In genomic region chr12:10153271-10154144, GRCh38 we compare ENCODE assay signal across 9 cellular contexts. TPM values are rescaled to one million over a fixed set of nuclear protein-coding genes. Genes with fewer than 3 reads are reported as not detected.
DNase-seq lines count a peak whose midpoint lies in the region; ATAC-seq and TF ChIP-seq lines count a peak whose summit lies in the region.
"Had no signal": no experiment of that assay in that cellular context is flagged by ENCODE, and none has a peak within 500 bp of the region (broad histone marks: within the 10 kb centered on the region; RNA-seq: fewer than 3 reads in every experiment).

No MANE protein-coding gene starts in this region.

- H3K27me3 Mint-ChIP-seq in activated CD8-positive, alpha-beta T cell treated with anti-CD3 and anti-CD28 coated beads for 36 hours = peaks cover 2% of the 10 kb centered on the region

- TF ChIP-seq CTCF in activated CD8-positive, alpha-beta T cell treated with anti-CD3 and anti-CD28 coated beads for 36 hours (IDR thresholded peaks at IDR 0.05) = peak; percentile 92
- peak; percentile 68 for TF ChIP-seq CTCF in lung (IDR thresholded peaks at IDR 0.05; ENCODE audit: control extremely low read depth, extremely low read depth)

- POLR2A ChIA-PET in activated CD8-positive, alpha-beta T cell treated with anti-CD3 and anti-CD28 coated beads for 36 hours (lab: Charles Lee) = interaction anchor here (0.7 to 0.9 kb wide), 3 partner anchors 36 to 187 kb away, joined by 3 to 4 read pairs (median 3); partner anchors contain the start of gene GABARAPL1

- CTCF ChIA-PET in activated CD8-positive, alpha-beta T cell treated with anti-CD3 and anti-CD28 coated beads for 36 hours (lab: Charles Lee) = interaction anchor here (0.6 to 4.3 kb wide), 51 partner anchors 10 to 596 kb away, joined by 3 to 35 read pairs (median 4); partner anchors contain the start of genes CLEC7A and GABARAPL1

- H3K4me1 Mint-ChIP-seq in activated CD8-positive, alpha-beta T cell treated with anti-CD3 and anti-CD28 coated beads for 36 hours (ENCODE audit: low read depth) = peaks cover 12% of the 10 kb centered on the region

- no peaks in the 10 kb centered on the region for H3K27me3 ChIP-seq in lung (ENCODE audit: control insufficient read depth, insufficient read depth)

- H3K27ac ChIP-seq in lung (ENCODE audit: low read depth in 1 of 2, low read length in 1 of 2) = peak overlapping the region; percentile 58 to 81

- ATAC-seq in HG02678 (IDR thresholded peaks at IDR 0.05; ENCODE audit: unreplicated experiment) (peak; percentile 62), lung (ENCODE audit: insufficient read depth, low FRiP score) (peak; percentile 86), GM18519 (IDR thresholded peaks at IDR 0.05; ENCODE audit: low FRiP score, unreplicated experiment) (no peak)
- ATAC-seq in activated CD8-positive, alpha-beta T cell treated with anti-CD3 and anti-CD28 coated beads for 36 hours = peak; percentile 83

- no peaks in the 10 kb centered on the region for H3K36me3 ChIP-seq in lung (ENCODE audit: control insufficient read depth in 2 of 2, insufficient read depth in 2 of 2, low read length in 2 of 2)

- DNase-seq in DMS53 treated with DMSO at 0.1 percent for 48 hours (lab: John Stamatoyannopoulos, UW; ENCODE audit: unreplicated experiment) = peak; percentile 90
- DNase-seq in NCI-H510A (lab: John Stamatoyannopoulos, UW) = peak; percentile 24
- peak; percentile 68 for DNase-seq in activated CD8-positive, alpha-beta T cell treated with anti-CD3 and anti-CD28 coated beads for 36 hours
- DNase-seq in effector CD4-positive, alpha-beta T cell = peak; percentile 35
- peak; percentile 71 for DNase-seq in lung (ENCODE audit: low spot score)
- peak; percentile 36 to 40 for DNase-seq in stimulated activated CD4-positive, alpha-beta T cell treated with anti-CD3 and anti-CD28 coated beads, Interleukin-4, amount 100 ng/mL, for 4 hours

- H3K4me3 ChIP-seq in lung = peak overlapping the region; percentile 17

- H3K4me3 Mint-ChIP-seq in activated CD8-positive, alpha-beta T cell treated with anti-CD3 and anti-CD28 coated beads for 36 hours = peak overlapping the region; percentile 76

- WGBS in lung, 2 donors = 3 to 4% methylated on average over 46 of the region's 46 CpGs

- no peaks in the 10 kb centered on the region for H3K9me3 Mint-ChIP-seq in activated CD8-positive, alpha-beta T cell treated with anti-CD3 and anti-CD28 coated beads for 36 hours

- no peaks in the 10 kb centered on the region for H3K36me3 Mint-ChIP-seq in activated CD8-positive, alpha-beta T cell treated with anti-CD3 and anti-CD28 coated beads for 36 hours (ENCODE audit: low read depth)

- H3K4me1 ChIP-seq in lung (ENCODE audit: control insufficient read depth in 2 of 2, insufficient read depth in 2 of 2, low read length in 2 of 2) = peaks cover 0 to 5% of the 10 kb centered on the region in 2 donors

- intact Hi-C loops in activated CD8-positive, alpha-beta T cell treated with anti-CD3 and anti-CD28 coated beads for 36 hours (cut with micrococcal nuclease) = loop anchor here (2.0 to 10.0 kb wide), 2 partner anchors 37 to 521 kb away; partner anchors contain the start of gene STYK1

- no peaks in the 10 kb centered on the region for H3K9me3 ChIP-seq in lung (ENCODE audit: control insufficient read depth in 2 of 2, insufficient read depth in 1 of 2, low read length in 1 of 2)

- peak overlapping the region; percentile 43 for H3K27ac Mint-ChIP-seq in activated CD8-positive, alpha-beta T cell treated with anti-CD3 and anti-CD28 coated beads for 36 hours

RNA-seq across cellular contexts. Expression of gene OLR1, which starts 18.4 kb away (rescaled TPM):
- not detected for total RNA-seq in activated CD8-positive, alpha-beta T cell treated with anti-CD3 and anti-CD28 coated beads for 36 hours
- 10 to 100 TPM; 11.3 to 52.1 TPM for total RNA-seq in lung
- 10 to 100 TPM; 18.6 to 24.6 TPM for polyA plus RNA-seq in lung

RNA-seq across cellular contexts. Expression of gene CLEC7A, which starts 23.5 kb away (rescaled TPM):
- not detected for total RNA-seq in activated CD8-positive, alpha-beta T cell treated with anti-CD3 and anti-CD28 coated beads for 36 hours
- 10 to 100 TPM; 16.8 to 50.8 TPM for total RNA-seq in lung
- 10 to 100 TPM; 18.4 to 45.4 TPM for polyA plus RNA-seq in lung

RNA-seq across cellular contexts. Expression of gene TMEM52B, which starts 25.3 kb away (rescaled TPM):
- total RNA-seq in activated CD8-positive, alpha-beta T cell treated with anti-CD3 and anti-CD28 coated beads for 36 hours = not detected
- 1 to 10 TPM; 1.3 to 2.3 TPM for total RNA-seq in lung
- polyA plus RNA-seq in lung = 1 to 10 TPM in 1 of 2 donors, under 1 TPM in 1; 0.83 to 2.2 TPM
- total RNA-seq: glomerular endothelial cell had no signal

RNA-seq across cellular contexts. Expression of gene CLEC1A, which starts 54.7 kb away (rescaled TPM):
- not detected for total RNA-seq in activated CD8-positive, alpha-beta T cell treated with anti-CD3 and anti-CD28 coated beads for 36 hours
- 10 to 100 TPM in 1 of 2 donors, 1 to 10 TPM in 1; 7.8 to 18.7 TPM for total RNA-seq in lung
- 1 to 10 TPM; 6.8 to 9.9 TPM for polyA plus RNA-seq in lung

RNA-seq across cellular contexts. Expression of gene GABARAPL1, which starts 59.2 kb away (rescaled TPM):
- 1 to 10 TPM; 6.9 to 7.5 TPM for total RNA-seq in activated CD8-positive, alpha-beta T cell treated with anti-CD3 and anti-CD28 coated beads for 36 hours
- 10 to 100 TPM; 62.9 to 88.5 TPM for total RNA-seq in lung
- polyA plus RNA-seq in lung = 10 to 100 TPM; 44.0 to 87.1 TPM

Comparison
In these comparisons a context has a peak if more than half of its experiments do, and no peak if none do; other contexts are left out.
1. DNase-seq: peak in every context shown above with its lines; median percentile 90 in DMS53 treated with DMSO at 0.1 percent for 48 hours; 71 in lung; 68 in activated CD8-positive, alpha-beta T cell treated with anti-CD3 and anti-CD28 coated beads for 36 hours; 38 in stimulated activated CD4-positive, alpha-beta T cell treated with anti-CD3 and anti-CD28 coated beads, Interleukin-4, amount 100 ng/mL, for 4 hours; 35 in effector CD4-positive, alpha-beta T cell; 24 in NCI-H510A.
2. RNA of gene OLR1, which starts 18.4 kb away (total RNA-seq): 11.3 to 52.1 TPM in lung; not detected in activated CD8-positive, alpha-beta T cell treated with anti-CD3 and anti-CD28 coated beads for 36 hours; every median in the first group is over 10 times any median in the second.
3. RNA of gene CLEC7A, which starts 23.5 kb away (total RNA-seq): 16.8 to 50.8 TPM in lung; not detected in activated CD8-positive, alpha-beta T cell treated with anti-CD3 and anti-CD28 coated beads for 36 hours; every median in the first group is over 10 times any median in the second.